1 cellular context compared by ENCODE assay signal in genomic region chr18:47930086-47930843, GRCh38.
TF ChIP-seq lines count a peak whose summit lies in the region.

TSS of gene SMAD2 (minus strand) at chr18:47930659. CDS start at chr18:47896756, 33,903 bp downstream.

TF ChIP-seq in HEK293, 187 proteins besides CTCF, POLR2A, EP300 and RAD21 (continued from another document and continues in another):
- TF ChIP-seq ZBTB6 (tag by site-specific recombination; IDR thresholded peaks at IDR 0.05) (no peak), ZNF362 (tag by site-specific recombination; IDR thresholded peaks at IDR 0.05) (no peak), REPIN1 (tag by site-specific recombination; IDR thresholded peaks at IDR 0.05; ENCODE audit: low read depth) (no peak), ZNF202 (tag by site-specific recombination; IDR thresholded peaks at IDR 0.05; ENCODE audit: borderline replicate concordance) (no peak), SCRT1 (tag by site-specific recombination; IDR thresholded peaks at IDR 0.05; ENCODE audit: borderline replicate concordance) (no peak), GLIS1 (tag by site-specific recombination; IDR thresholded peaks at IDR 0.05) (peak; percentile 88), HIC1 (tag by site-specific recombination; IDR thresholded peaks at IDR 0.05) (0 out of 2 replicates have a peak, but pooled peaks have one; percentile 28), IKZF3 (tag by site-specific recombination; IDR thresholded peaks at IDR 0.05) (peak; percentile 84), ZNF16 (tag by site-specific recombination; IDR thresholded peaks at IDR 0.05; ENCODE audit: low read depth) (no peak), ZNF624 (tag by site-specific recombination; IDR thresholded peaks at IDR 0.05) (no peak), ZNF19 (tag by site-specific recombination; IDR thresholded peaks at IDR 0.05; ENCODE audit: low read depth) (no peak), SALL2 (tag by site-specific recombination; IDR thresholded peaks at IDR 0.05; ENCODE audit: borderline replicate concordance) (no peak), ZNF549 (tag by site-specific recombination; IDR thresholded peaks at IDR 0.05) (no peak), ZNF37A (tag by site-specific recombination; IDR thresholded peaks at IDR 0.05) (no peak), ZNF211 (tag by site-specific recombination; IDR thresholded peaks at IDR 0.05; ENCODE audit: low read depth) (no peak), ZBTB17 (tag by site-specific recombination; IDR thresholded peaks at IDR 0.05) (no peak), ZFP41 (tag by site-specific recombination; IDR thresholded peaks at IDR 0.05; ENCODE audit: borderline replicate concordance) (no peak), KLF7 (tag by site-specific recombination; IDR thresholded peaks at IDR 0.05; ENCODE audit: borderline replicate concordance) (peak; percentile 36; the same call in 1 of the 2 replicates), ZFP69B (tag by site-specific recombination; IDR thresholded peaks at IDR 0.05) (no peak), ZNF324 (tag by site-specific recombination; IDR thresholded peaks at IDR 0.05) (no peak), ZNF26 (tag by site-specific recombination; IDR thresholded peaks at IDR 0.05) (no peak), ZNF140 (tag by site-specific recombination; IDR thresholded peaks at IDR 0.05) (no peak), ZNF530 (tag by site-specific recombination; IDR thresholded peaks at IDR 0.05; ENCODE audit: low read depth) (no peak), ZSCAN30 (tag by site-specific recombination; IDR thresholded peaks at IDR 0.05) (peak; percentile 86; the same call in 1 of the 2 replicates), GFI1B (tag by site-specific recombination; IDR thresholded peaks at IDR 0.05) (no peak), ZNF623 (tag by site-specific recombination; IDR thresholded peaks at IDR 0.05) (no peak), ZNF394 (tag by site-specific recombination; IDR thresholded peaks at IDR 0.05; ENCODE audit: borderline replicate concordance) (no peak), ZNF184 (tag by site-specific recombination; IDR thresholded peaks at IDR 0.05) (no peak), ZNF24 (tag by site-specific recombination; IDR thresholded peaks at IDR 0.05) (no peak), ZNF704 (tag by site-specific recombination; IDR thresholded peaks at IDR 0.05) (no peak), ZNF791 (tag by site-specific recombination; IDR thresholded peaks at IDR 0.05) (no peak), ZNF610 (tag by site-specific recombination; IDR thresholded peaks at IDR 0.05; ENCODE audit: borderline replicate concordance) (no peak), ZNF221 (tag by site-specific recombination; IDR thresholded peaks at IDR 0.05; ENCODE audit: borderline replicate concordance) (no peak), ZNF23 (tag by site-specific recombination; IDR thresholded peaks at IDR 0.05; ENCODE audit: borderline replicate concordance) (no peak), ZNF121 (tag by site-specific recombination; IDR thresholded peaks at IDR 0.05) (no peak), MYNN (tag by site-specific recombination; IDR thresholded peaks at IDR 0.05; ENCODE audit: borderline replicate concordance) (no peak), ZNF157 (tag by site-specific recombination; IDR thresholded peaks at IDR 0.05) (no peak), ZNF555 (tag by site-specific recombination; conservative IDR thresholded peaks at IDR 0.05) (no peak), HOXD13 (CRISPR knock-in tag; IDR thresholded peaks at IDR 0.05; ENCODE audit: borderline replicate concordance) (no peak), PRDM6 (tag by site-specific recombination; IDR thresholded peaks at IDR 0.05) (no peak), ZNF223 (tag by site-specific recombination; IDR thresholded peaks at IDR 0.05) (0 out of 2 replicates have a peak, but pooled peaks have one; percentile 38), KLF9 (tag by site-specific recombination; IDR thresholded peaks at IDR 0.05; ENCODE audit: low read depth) (peak; percentile 83)
- TF ChIP-seq, protein P1, sequence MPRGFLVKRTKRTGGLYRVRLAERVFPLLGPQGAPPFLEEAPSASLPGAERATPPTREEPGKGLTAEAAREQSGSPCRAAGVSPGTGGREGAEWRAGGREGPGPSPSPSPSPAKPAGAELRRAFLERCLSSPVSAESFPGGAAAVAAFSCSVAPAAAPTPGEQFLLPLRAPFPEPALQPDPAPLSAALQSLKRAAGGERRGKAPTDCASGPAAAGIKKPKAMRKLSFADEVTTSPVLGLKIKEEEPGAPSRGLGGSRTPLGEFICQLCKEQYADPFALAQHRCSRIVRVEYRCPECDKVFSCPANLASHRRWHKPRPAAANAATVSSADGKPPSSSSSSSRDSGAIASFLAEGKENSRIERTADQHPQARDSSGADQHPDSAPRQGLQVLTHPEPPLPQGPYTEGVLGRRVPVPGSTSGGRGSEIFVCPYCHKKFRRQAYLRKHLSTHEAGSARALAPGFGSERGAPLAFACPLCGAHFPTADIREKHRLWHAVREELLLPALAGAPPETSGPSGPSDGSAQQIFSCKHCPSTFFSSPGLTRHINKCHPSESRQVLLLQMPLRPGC (tag by site-specific recombination; IDR thresholded peaks at IDR 0.05), result no peak
- TF ChIP-seq, protein P2, sequence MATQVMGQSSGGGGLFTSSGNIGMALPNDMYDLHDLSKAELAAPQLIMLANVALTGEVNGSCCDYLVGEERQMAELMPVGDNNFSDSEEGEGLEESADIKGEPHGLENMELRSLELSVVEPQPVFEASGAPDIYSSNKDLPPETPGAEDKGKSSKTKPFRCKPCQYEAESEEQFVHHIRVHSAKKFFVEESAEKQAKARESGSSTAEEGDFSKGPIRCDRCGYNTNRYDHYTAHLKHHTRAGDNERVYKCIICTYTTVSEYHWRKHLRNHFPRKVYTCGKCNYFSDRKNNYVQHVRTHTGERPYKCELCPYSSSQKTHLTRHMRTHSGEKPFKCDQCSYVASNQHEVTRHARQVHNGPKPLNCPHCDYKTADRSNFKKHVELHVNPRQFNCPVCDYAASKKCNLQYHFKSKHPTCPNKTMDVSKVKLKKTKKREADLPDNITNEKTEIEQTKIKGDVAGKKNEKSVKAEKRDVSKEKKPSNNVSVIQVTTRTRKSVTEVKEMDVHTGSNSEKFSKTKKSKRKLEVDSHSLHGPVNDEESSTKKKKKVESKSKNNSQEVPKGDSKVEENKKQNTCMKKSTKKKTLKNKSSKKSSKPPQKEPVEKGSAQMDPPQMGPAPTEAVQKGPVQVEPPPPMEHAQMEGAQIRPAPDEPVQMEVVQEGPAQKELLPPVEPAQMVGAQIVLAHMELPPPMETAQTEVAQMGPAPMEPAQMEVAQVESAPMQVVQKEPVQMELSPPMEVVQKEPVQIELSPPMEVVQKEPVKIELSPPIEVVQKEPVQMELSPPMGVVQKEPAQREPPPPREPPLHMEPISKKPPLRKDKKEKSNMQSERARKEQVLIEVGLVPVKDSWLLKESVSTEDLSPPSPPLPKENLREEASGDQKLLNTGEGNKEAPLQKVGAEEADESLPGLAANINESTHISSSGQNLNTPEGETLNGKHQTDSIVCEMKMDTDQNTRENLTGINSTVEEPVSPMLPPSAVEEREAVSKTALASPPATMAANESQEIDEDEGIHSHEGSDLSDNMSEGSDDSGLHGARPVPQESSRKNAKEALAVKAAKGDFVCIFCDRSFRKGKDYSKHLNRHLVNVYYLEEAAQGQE (tag by site-specific recombination; IDR thresholded peaks at IDR 0.05), result peak; percentile 36; the same call in 1 of the 2 replicates
- TF ChIP-seq, protein P3, sequence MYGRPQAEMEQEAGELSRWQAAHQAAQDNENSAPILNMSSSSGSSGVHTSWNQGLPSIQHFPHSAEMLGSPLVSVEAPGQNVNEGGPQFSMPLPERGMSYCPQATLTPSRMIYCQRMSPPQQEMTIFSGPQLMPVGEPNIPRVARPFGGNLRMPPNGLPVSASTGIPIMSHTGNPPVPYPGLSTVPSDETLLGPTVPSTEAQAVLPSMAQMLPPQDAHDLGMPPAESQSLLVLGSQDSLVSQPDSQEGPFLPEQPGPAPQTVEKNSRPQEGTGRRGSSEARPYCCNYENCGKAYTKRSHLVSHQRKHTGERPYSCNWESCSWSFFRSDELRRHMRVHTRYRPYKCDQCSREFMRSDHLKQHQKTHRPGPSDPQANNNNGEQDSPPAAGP (tag by site-specific recombination; IDR thresholded peaks at IDR 0.05), result peak; percentile 63; the same call in 1 of the 2 replicates
- TF ChIP-seq, protein P4, sequence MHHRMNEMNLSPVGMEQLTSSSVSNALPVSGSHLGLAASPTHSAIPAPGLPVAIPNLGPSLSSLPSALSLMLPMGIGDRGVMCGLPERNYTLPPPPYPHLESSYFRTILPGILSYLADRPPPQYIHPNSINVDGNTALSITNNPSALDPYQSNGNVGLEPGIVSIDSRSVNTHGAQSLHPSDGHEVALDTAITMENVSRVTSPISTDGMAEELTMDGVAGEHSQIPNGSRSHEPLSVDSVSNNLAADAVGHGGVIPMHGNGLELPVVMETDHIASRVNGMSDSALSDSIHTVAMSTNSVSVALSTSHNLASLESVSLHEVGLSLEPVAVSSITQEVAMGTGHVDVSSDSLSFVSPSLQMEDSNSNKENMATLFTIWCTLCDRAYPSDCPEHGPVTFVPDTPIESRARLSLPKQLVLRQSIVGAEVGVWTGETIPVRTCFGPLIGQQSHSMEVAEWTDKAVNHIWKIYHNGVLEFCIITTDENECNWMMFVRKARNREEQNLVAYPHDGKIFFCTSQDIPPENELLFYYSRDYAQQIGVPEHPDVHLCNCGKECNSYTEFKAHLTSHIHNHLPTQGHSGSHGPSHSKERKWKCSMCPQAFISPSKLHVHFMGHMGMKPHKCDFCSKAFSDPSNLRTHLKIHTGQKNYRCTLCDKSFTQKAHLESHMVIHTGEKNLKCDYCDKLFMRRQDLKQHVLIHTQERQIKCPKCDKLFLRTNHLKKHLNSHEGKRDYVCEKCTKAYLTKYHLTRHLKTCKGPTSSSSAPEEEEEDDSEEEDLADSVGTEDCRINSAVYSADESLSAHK (tag by site-specific recombination; IDR thresholded peaks at IDR 0.05), result no peak; the same call in 1 of the 2 replicates
